ENCODE assay signal across 18 cellular contexts in the genomic region with DNA sequence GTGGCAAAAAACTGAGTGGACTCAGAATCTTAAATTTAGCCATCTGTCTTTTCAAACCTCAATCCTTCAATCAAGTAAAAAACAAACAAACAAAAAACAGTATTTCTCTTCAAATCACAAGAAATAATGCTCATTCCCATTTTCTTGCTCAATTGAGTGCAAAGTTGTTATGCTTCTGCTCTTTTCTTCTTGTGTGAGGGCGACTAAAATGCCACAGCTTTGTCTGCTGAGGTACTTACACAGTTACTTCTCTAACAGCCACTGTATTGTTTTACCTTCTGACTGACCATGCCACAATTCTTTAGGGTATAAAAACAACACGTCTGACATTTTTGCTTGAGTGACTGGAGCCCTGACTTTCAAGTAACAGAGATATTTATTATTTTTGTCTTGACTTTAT.
DNase-seq lines count a peak whose midpoint lies in the region; ATAC-seq and TF ChIP-seq lines count a peak whose summit lies in the region.
"Had no signal": no experiment of that assay in that cellular context is flagged by ENCODE, and none has a peak within 500 bp of the region (broad histone marks: within the 10 kb centered on the region; RNA-seq: fewer than 3 reads in every experiment).

No MANE protein-coding gene starts in this region.

- peak overlapping the region; percentile 11 to 92 (median 78); a peak in 19 of 22 replicates for H3K27ac ChIP-seq in BLaER1 treated with 17β-estradiol and CSF1 and Interleukin-3, amounts not matched to agents 10 nM and 100 nM
- no peak overlapping the region for H3K27ac ChIP-seq in osteoblast (ENCODE audit: low read depth, low read length)
- H3K27ac ChIP-seq: A549 had no signal

- H3K4me3 Mint-ChIP-seq in nephron progenitor cell, result no peak overlapping the region
- H3K4me3 Mint-ChIP-seq in stimulated activated naive CD8-positive, alpha-beta T cell treated with anti-CD3 and anti-CD28 coated beads, Interleukin-15, amount 100 ng/mL, for 72 hours, result no peak overlapping the region
- H3K4me3 Mint-ChIP-seq: CD8-positive, alpha-beta T cell; H9; IgD-negative memory B cell had no signal

- no peaks in the 10 kb centered on the region for H3K9me3 Mint-ChIP-seq in nephron progenitor cell
- no peaks in the 10 kb centered on the region for H3K9me3 Mint-ChIP-seq in stimulated activated naive CD8-positive, alpha-beta T cell treated with anti-CD3 and anti-CD28 coated beads, Interleukin-15, amount 100 ng/mL, for 72 hours
- H3K9me3 Mint-ChIP-seq: H9 had no signal

- no peaks in the 10 kb centered on the region for H3K4me1 Mint-ChIP-seq in nephron progenitor cell
- no peaks in the 10 kb centered on the region for H3K4me1 Mint-ChIP-seq in stimulated activated naive CD8-positive, alpha-beta T cell treated with anti-CD3 and anti-CD28 coated beads, Interleukin-15, amount 100 ng/mL, for 72 hours
- H3K4me1 Mint-ChIP-seq: IgD-negative memory B cell had no signal

- H3K27me3 ChIP-seq in BLaER1 treated with 17β-estradiol and CSF1 and Interleukin-3, amounts not matched to agents 10 nM and 100 nM, result no peaks in the 10 kb centered on the region
- H3K27me3 ChIP-seq in osteoblast (ENCODE audit: insufficient read depth, low read length), result no peaks in the 10 kb centered on the region

- no peak overlapping the region for H3K27ac Mint-ChIP-seq in nephron progenitor cell
- no peak overlapping the region for H3K27ac Mint-ChIP-seq in stimulated activated naive CD8-positive, alpha-beta T cell treated with anti-CD3 and anti-CD28 coated beads, Interleukin-15, amount 100 ng/mL, for 72 hours
- H3K27ac Mint-ChIP-seq: CD8-positive, alpha-beta T cell; IgD-negative memory B cell had no signal

- peaks cover 0 to 20% (median 8%) of the 10 kb centered on the region in 11 experiments; a peak in 11 of 22 replicates for H3K9me3 ChIP-seq in BLaER1 treated with 17β-estradiol and CSF1 and Interleukin-3, amounts not matched to agents 10 nM and 100 nM (replicated peaks in 1 of 11)
- no peaks in the 10 kb centered on the region for H3K9me3 ChIP-seq in osteoblast (ENCODE audit: low read depth, low read length)
- H3K9me3 ChIP-seq: A549 had no signal

- H3K36me3 ChIP-seq in BLaER1 treated with 17β-estradiol and CSF1 and Interleukin-3, amounts not matched to agents 10 nM and 100 nM, result peaks cover 0 to 7% (median 0%) of the 10 kb centered on the region in 11 experiments; a peak in 1 of 22 replicates
- no peaks in the 10 kb centered on the region for H3K36me3 ChIP-seq in osteoblast (ENCODE audit: insufficient read depth, low read length)

- H3K27me3 Mint-ChIP-seq in nephron progenitor cell (ENCODE audit: low read depth, poor library complexity), result no peaks in the 10 kb centered on the region
- H3K27me3 Mint-ChIP-seq in stimulated activated naive CD8-positive, alpha-beta T cell treated with anti-CD3 and anti-CD28 coated beads, Interleukin-15, amount 100 ng/mL, for 72 hours, result no peaks in the 10 kb centered on the region
- H3K27me3 Mint-ChIP-seq: IgD-negative memory B cell had no signal

- peaks cover 24 to 73% (median 48%) of the 10 kb centered on the region in 10 experiments for H3K4me1 ChIP-seq in BLaER1 treated with 17β-estradiol and CSF1 and Interleukin-3, amounts not matched to agents 10 nM and 100 nM
- H3K4me1 ChIP-seq in osteoblast (ENCODE audit: insufficient read depth, low read length), result no peaks in the 10 kb centered on the region
- H3K4me1 ChIP-seq: A549 had no signal

- H3K4me2 ChIP-seq in BLaER1 treated with 17β-estradiol and CSF1 and Interleukin-3, amounts not matched to agents 10 nM and 100 nM, result peak overlapping the region; percentile 55 to 83 (median 77)
- H3K4me2 ChIP-seq in osteoblast (ENCODE audit: insufficient read depth, low read length), result no peak overlapping the region
- H3K4me2 ChIP-seq: A549 had no signal

- no peaks in the 10 kb centered on the region for H4K20me1 ChIP-seq in BLaER1 treated with 17β-estradiol and CSF1 and Interleukin-3, amounts not matched to agents 10 nM and 100 nM
- H4K20me1 ChIP-seq in osteoblast (ENCODE audit: insufficient read depth, low read length), result no peaks in the 10 kb centered on the region

- H3K79me2 ChIP-seq in osteoblast (ENCODE audit: insufficient read depth, low read length), result no peaks in the 10 kb centered on the region

- peak overlapping the region in 8 of 11 experiments; percentile 26 to 80 (median 66); a peak in 12 of 22 replicates for H3K9ac ChIP-seq in BLaER1 treated with 17β-estradiol and CSF1 and Interleukin-3, amounts not matched to agents 10 nM and 100 nM

- peak; percentile 14 for DNase-seq in globus pallidus (ENCODE audit: low spot score)
- DNase-seq in osteoblast (ENCODE audit: insufficient read length, low spot score, missing footprints), result no peak
- no peak for DNase-seq in NCI-H524 (lab: John Stamatoyannopoulos, UW)
- no peak for DNase-seq in nephron progenitor cell
- DNase-seq in NCI-H2227 treated with DMSO at 0.1 percent for 48 hours (lab: John Stamatoyannopoulos, UW), result no peak
- no peak for DNase-seq in stimulated activated naive CD8-positive, alpha-beta T cell treated with anti-CD3 and anti-CD28 coated beads, Interleukin-15, amount 100 ng/mL, for 72 hours
- DNase-seq: AML-193; Calu3; CD8-positive, alpha-beta T cell; DMS53; DND-41; EL; H9 had no signal

- ATAC-seq in stimulated activated naive CD8-positive, alpha-beta T cell treated with anti-CD3 and anti-CD28 coated beads, Interleukin-15, amount 100 ng/mL, for 72 hours, result no peak
- ATAC-seq: A549; CD8-positive, alpha-beta T cell; GM12878; HepG2 had no signal

- TF ChIP-seq CTCF in osteoblast (IDR thresholded peaks at IDR 0.05; ENCODE audit: extremely low read depth, low read depth, low read length) (no peak), nephron progenitor cell (IDR thresholded peaks at IDR 0.05) (no peak)

- peak overlapping the region in 2 of 10 experiments; percentile 19 to 42; a peak in 2 of 20 replicates for H3K4me3 ChIP-seq in BLaER1 treated with 17β-estradiol and CSF1 and Interleukin-3, amounts not matched to agents 10 nM and 100 nM
- no peak overlapping the region for H3K4me3 ChIP-seq in osteoblast (ENCODE audit: insufficient read depth, low read length)
- H3K4me3 ChIP-seq: A549, GM12878 had no signal

- no peaks in the 10 kb centered on the region for H3K36me3 Mint-ChIP-seq in nephron progenitor cell (ENCODE audit: low read depth)
- H3K36me3 Mint-ChIP-seq: CD8-positive, alpha-beta T cell; IgD-negative memory B cell had no signal

- peak overlapping the region; percentile 18 for H2AFZ ChIP-seq in osteoblast (ENCODE audit: low read length)
